Comparison of ENCODE assay signal across 28 cellular contexts in the genomic region with DNA sequence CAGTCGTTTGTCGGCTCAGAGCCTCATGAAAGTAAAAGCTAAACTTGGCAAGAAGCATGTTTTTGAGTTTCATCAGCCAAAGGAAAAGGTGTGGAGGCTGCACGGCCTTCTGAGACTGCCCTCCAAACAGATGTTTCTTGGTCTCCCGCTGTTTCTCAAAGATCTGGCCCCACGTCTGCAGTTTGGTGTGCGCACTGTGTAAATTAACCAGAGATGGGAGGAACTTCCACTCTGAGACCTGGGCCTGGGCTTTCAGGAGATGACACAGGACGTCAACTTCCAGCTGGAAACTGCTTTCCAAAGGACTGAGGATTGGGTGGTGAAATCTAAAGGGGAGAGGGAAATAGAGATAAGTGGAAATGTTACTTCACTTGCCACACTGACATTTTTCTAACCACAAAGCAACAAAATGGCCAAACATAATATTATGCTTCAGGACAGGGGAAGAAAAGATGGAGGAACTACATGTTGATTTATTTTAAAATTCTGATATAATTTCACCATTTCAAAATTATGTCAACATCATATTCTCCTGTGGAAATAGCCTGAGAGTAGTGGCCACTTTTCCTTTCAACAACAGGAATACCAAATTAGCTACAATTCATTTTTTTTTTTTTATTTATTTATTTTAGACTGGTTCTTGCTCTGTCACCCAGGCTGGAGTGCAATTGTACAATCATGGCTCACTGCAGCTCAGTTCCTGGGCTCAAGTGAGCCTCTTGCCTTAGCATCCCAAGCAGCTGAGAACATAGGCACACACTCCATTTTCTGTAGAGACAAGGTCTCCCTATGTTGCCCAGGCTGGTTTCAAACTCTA. TPM values are rescaled to one million over a fixed set of nuclear protein-coding genes. Genes with fewer than 3 reads are reported as not detected.
DNase-seq lines count a peak whose midpoint lies in the region; ATAC-seq, FAIRE-seq and TF ChIP-seq lines count a peak whose summit lies in the region.
"Had no signal": no experiment of that assay in that cellular context is flagged by ENCODE, and none has a peak within 500 bp of the region (broad histone marks: within the 10 kb centered on the region; RNA-seq: fewer than 3 reads in every experiment).

No MANE protein-coding gene starts in this region.

- H3K27ac ChIP-seq in endothelial cell of umbilical vein (ENCODE audit: insufficient read depth, low read depth, low read length) = no peak overlapping the region
- H3K27ac ChIP-seq: brain microvascular endothelial cell, epithelial cell of prostate, prostate gland had no signal

- intact Hi-C loops in endothelial cell of umbilical vein (cut with micrococcal nuclease) = no loop called here

- no peak for FAIRE-seq in endothelial cell of umbilical vein (lab: Jason Lieb, UNC)
- FAIRE-seq: colon, RCC 7860 had no signal

- no peak overlapping the region for H3K4me2 ChIP-seq in endothelial cell of umbilical vein (ENCODE audit: insufficient read depth, low read length)

- peak overlapping the region; percentile 47 for H3K4me3 Mint-ChIP-seq in WTC11
- H3K4me3 Mint-ChIP-seq: CD8-positive, alpha-beta memory T cell; naive thymus-derived CD8-positive, alpha-beta T cell; type B pancreatic cell had no signal

- ATAC-seq in HG02798 (IDR thresholded peaks at IDR 0.05; ENCODE audit: poor library complexity, unreplicated experiment) = peak; percentile 59
- no peak for ATAC-seq in WTC11
- no peak for ATAC-seq in GM18505 (IDR thresholded peaks at IDR 0.05; ENCODE audit: unreplicated experiment)
- ATAC-seq in GM21381 (IDR thresholded peaks at IDR 0.05; ENCODE audit: unreplicated experiment) = no peak
- ATAC-seq: naive thymus-derived CD8-positive, alpha-beta T cell had no signal

- no peaks in the 10 kb centered on the region for H3K27me3 Mint-ChIP-seq in WTC11 (ENCODE audit: low read depth)
- H3K27me3 Mint-ChIP-seq: CD8-positive, alpha-beta memory T cell; naive thymus-derived CD8-positive, alpha-beta T cell; type B pancreatic cell had no signal

- H3K36me3 Mint-ChIP-seq in WTC11 = peaks cover 20% of the 10 kb centered on the region
- H3K36me3 Mint-ChIP-seq: type B pancreatic cell had no signal

- H3K4me3 ChIP-seq in endothelial cell of umbilical vein (replicated peaks in 1 of 3; ENCODE audit: insufficient read depth in 1 of 3, low read depth in 1 of 3, low read length in 3 of 3) = no peak overlapping the region
- H3K4me3 ChIP-seq: heart right ventricle, prostate gland had no signal

- dilution Hi-C loops in endothelial cell of umbilical vein (cut with MboI; ENCODE audit: extremely low pct_ligation_motif_present, low sequenced_read_pairs) = no loop called here

- POLR2A ChIA-PET in WTC11 (lab: Charles Lee) (no interaction called here), endothelial cell of umbilical vein (lab: Charles Lee) (no interaction called here)

- TF ChIP-seq POLR2A in endothelial cell of umbilical vein (IDR thresholded peaks at IDR 0.05; ENCODE audit: low read depth, low read length) (no peak), GM18505 (IDR thresholded peaks at IDR 0.05; ENCODE audit: borderline replicate concordance, extremely low read depth, insufficient read depth, insufficient read length) (no peak)

- no peaks in the 10 kb centered on the region for H3K36me3 ChIP-seq in endothelial cell of umbilical vein (ENCODE audit: control insufficient read depth in 2 of 2, extremely low read depth in 1 of 2, insufficient read depth in 2 of 2, low read length in 2 of 2)
- H3K36me3 ChIP-seq: brain microvascular endothelial cell, prostate gland had no signal

- no peaks in the 10 kb centered on the region for H3K9me1 ChIP-seq in endothelial cell of umbilical vein (replicated peaks; ENCODE audit: control insufficient read depth, extremely low read depth, insufficient read depth, low read length)

- no peaks in the 10 kb centered on the region for H3K9me3 ChIP-seq in endothelial cell of umbilical vein (replicated peaks; ENCODE audit: control insufficient read depth, insufficient read depth, low read length)
- H3K9me3 ChIP-seq: heart right ventricle, prostate gland had no signal

- no peaks in the 10 kb centered on the region for H3K9me3 Mint-ChIP-seq in WTC11
- H3K9me3 Mint-ChIP-seq: CD8-positive, alpha-beta memory T cell; naive thymus-derived CD8-positive, alpha-beta T cell; type B pancreatic cell had no signal

- H3K9ac ChIP-seq in endothelial cell of umbilical vein (replicated peaks; ENCODE audit: extremely low read depth, insufficient read depth, low read length) = no peak overlapping the region

- no TSS peak for BruUV-seq in endothelial cell of umbilical vein (replicated peaks; lab: Mats Ljungman, UMichigan)

- TF ChIP-seq CTCF in WTC11 (IDR thresholded peaks at IDR 0.05) (no peak), endothelial cell of umbilical vein (IDR thresholded peaks at IDR 0.05; ENCODE audit: extremely low read depth in 1 of 2, insufficient read depth in 1 of 2, low read depth in 1 of 2, low read length in 2 of 2) (no peak)

- no peaks in the 10 kb centered on the region for H4K20me1 ChIP-seq in endothelial cell of umbilical vein (replicated peaks; ENCODE audit: control insufficient read depth, extremely low read depth, insufficient read depth, low read length)

- no peaks in the 10 kb centered on the region for H3K27me3 ChIP-seq in endothelial cell of umbilical vein (ENCODE audit: control insufficient read depth in 2 of 2, insufficient read depth in 2 of 2, low read length in 2 of 2)
- H3K27me3 ChIP-seq: brain microvascular endothelial cell, heart right ventricle had no signal

- peaks cover 3% of the 10 kb centered on the region for H3K4me1 Mint-ChIP-seq in WTC11

- no peak for DNase-seq in WTC11 (ENCODE audit: low spot score)
- DNase-seq in endothelial cell of umbilical vein (ENCODE audit: low read depth, low spot score) = no peak
- DNase-seq in iris pigment epithelial cell (ENCODE audit: low read depth) = peak; percentile 27
- DNase-seq in HCEC 1CT = no peak
- no peak for DNase-seq in HuH-7 (ENCODE audit: low spot score)
- DNase-seq: activated CD4-positive, alpha-beta T cell treated with anti-CD3 and anti-CD28 coated beads, Interleukin-2, amount 50 U/mL, for 1 hour; activated naive CD4-positive, alpha-beta T cell; brain microvascular endothelial cell; CD8-positive, alpha-beta memory T cell; effector CD8-positive, alpha-beta T cell; foreskin melanocyte; heart right ventricle; naive thymus-derived CD8-positive, alpha-beta T cell; NCI-H1092; NCI-H1694 treated with DMSO at 0.1 percent for 48 hours; NCI-H446 treated with DMSO at 0.1 percent for 48 hours; NCI-H774; stimulated activated CD4-positive, alpha-beta T cell treated with anti-CD3 and anti-CD28 coated beads, Interleukin-4, amount 100 ng/mL, for 1 hour; SW 1271; T1000 had no signal

- H2AFZ ChIP-seq in endothelial cell of umbilical vein (ENCODE audit: low read depth, low read length) = peak overlapping the region; percentile 59

- CTCF ChIA-PET in WTC11 (lab: Charles Lee) = no interaction called here
- CTCF ChIA-PET in endothelial cell of umbilical vein (lab: Charles Lee) = interaction anchor here (0.9 kb wide), 1 partner anchor 22 kb away, joined by 3 read pairs; no protein-coding TSS in a partner anchor

- no peaks in the 10 kb centered on the region for H3K4me1 ChIP-seq in endothelial cell of umbilical vein (ENCODE audit: control insufficient read depth, extremely low read depth, insufficient read depth, low read length)
- H3K4me1 ChIP-seq: prostate gland had no signal

- no peaks in the 10 kb centered on the region for H3K79me2 ChIP-seq in endothelial cell of umbilical vein (ENCODE audit: control insufficient read depth, insufficient read depth, low read length)

- H3K27ac Mint-ChIP-seq in WTC11 = no peak overlapping the region
- H3K27ac Mint-ChIP-seq: type B pancreatic cell had no signal

TF ChIP-seq in WTC11, 78 proteins besides CTCF, POLR2A, EP300 and RAD21:
- TF ChIP-seq KAT7 (CRISPR knock-in tag; IDR thresholded peaks at IDR 0.05; ENCODE audit: borderline replicate concordance) (no peak), TEAD4 (CRISPR knock-in tag; IDR thresholded peaks at IDR 0.05) (no peak), PRRX2 (CRISPR knock-in tag; IDR thresholded peaks at IDR 0.05) (no peak)

TF ChIP-seq in endothelial cell of umbilical vein, 7 proteins besides CTCF, POLR2A, EP300 and RAD21:
- TF ChIP-seq, protein P1, sequence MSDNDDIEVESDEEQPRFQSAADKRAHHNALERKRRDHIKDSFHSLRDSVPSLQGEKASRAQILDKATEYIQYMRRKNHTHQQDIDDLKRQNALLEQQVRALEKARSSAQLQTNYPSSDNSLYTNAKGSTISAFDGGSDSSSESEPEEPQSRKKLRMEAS (IDR thresholded peaks at IDR 0.05; ENCODE audit: insufficient read depth, insufficient read length) = no peak
- TF ChIP-seq GATA2 (IDR thresholded peaks at IDR 0.05; ENCODE audit: insufficient read depth, insufficient read length, low read depth, low read length) (no peak), MYC (IDR thresholded peaks at IDR 0.05; ENCODE audit: low read depth, low read length) (no peak), POLR2AphosphoS5 (IDR thresholded peaks at IDR 0.05; ENCODE audit: insufficient read depth, low read depth, low read length) (no peak), EZH2 (IDR thresholded peaks at IDR 0.05; ENCODE audit: borderline replicate concordance, low read depth, low read length, severe bottlenecking) (no peak), FOS (IDR thresholded peaks at IDR 0.05; ENCODE audit: borderline replicate concordance, insufficient read depth, low read length) (no peak), JUN (IDR thresholded peaks at IDR 0.05; ENCODE audit: borderline replicate concordance, insufficient read depth, insufficient read length, low read depth) (no peak)

RNA-seq across cellular contexts. Expression of a gene that starts 27.6 kb away (rescaled TPM):
- 9.9 to 11.6 TPM (median 10.7 TPM) in 3 replicates for total RNA-seq in WTC11 (2021)
- total RNA-seq in endothelial cell of umbilical vein = 3.2 and 3.8 TPM in 2 replicates
- polyA plus RNA-seq in endothelial cell of umbilical vein = 1.4 and 1.6 TPM in 2 replicates
- polyA plus RNA-seq in endothelial cell of umbilical vein (2011; cell fraction: cytosol; rRNA removed) = 1.7 and 1.9 TPM in 2 replicates
- 2.6 and 3.1 TPM in 2 replicates for polyA plus RNA-seq in endothelial cell of umbilical vein (2011; cell fraction: nucleus; rRNA removed)
- polyA plus RNA-seq in endothelial cell of umbilical vein (2012) = 2.1 and 2.2 TPM in 2 replicates
- polyA minus RNA-seq in endothelial cell of umbilical vein = 4.1 and 5.4 TPM in 2 replicates
- 9.0 TPM for polyA minus RNA-seq in endothelial cell of umbilical vein (2011; cell fraction: cytosol; rRNA and poly(A)+ RNA removed)
- 6.2 and 7.7 TPM in 2 replicates for polyA minus RNA-seq in endothelial cell of umbilical vein (2011; cell fraction: nucleus; rRNA and poly(A)+ RNA removed)
